ENCODE assay signal across 1 cellular context in genomic region chr1:43563779-43564616, GRCh38.
TF ChIP-seq lines count a peak whose summit lies in the region.

No MANE protein-coding gene starts in this region.

TF ChIP-seq in GM23338, 12 proteins besides CTCF, POLR2A, EP300 and RAD21 (continued from another document):
- TF ChIP-seq, protein P1, sequence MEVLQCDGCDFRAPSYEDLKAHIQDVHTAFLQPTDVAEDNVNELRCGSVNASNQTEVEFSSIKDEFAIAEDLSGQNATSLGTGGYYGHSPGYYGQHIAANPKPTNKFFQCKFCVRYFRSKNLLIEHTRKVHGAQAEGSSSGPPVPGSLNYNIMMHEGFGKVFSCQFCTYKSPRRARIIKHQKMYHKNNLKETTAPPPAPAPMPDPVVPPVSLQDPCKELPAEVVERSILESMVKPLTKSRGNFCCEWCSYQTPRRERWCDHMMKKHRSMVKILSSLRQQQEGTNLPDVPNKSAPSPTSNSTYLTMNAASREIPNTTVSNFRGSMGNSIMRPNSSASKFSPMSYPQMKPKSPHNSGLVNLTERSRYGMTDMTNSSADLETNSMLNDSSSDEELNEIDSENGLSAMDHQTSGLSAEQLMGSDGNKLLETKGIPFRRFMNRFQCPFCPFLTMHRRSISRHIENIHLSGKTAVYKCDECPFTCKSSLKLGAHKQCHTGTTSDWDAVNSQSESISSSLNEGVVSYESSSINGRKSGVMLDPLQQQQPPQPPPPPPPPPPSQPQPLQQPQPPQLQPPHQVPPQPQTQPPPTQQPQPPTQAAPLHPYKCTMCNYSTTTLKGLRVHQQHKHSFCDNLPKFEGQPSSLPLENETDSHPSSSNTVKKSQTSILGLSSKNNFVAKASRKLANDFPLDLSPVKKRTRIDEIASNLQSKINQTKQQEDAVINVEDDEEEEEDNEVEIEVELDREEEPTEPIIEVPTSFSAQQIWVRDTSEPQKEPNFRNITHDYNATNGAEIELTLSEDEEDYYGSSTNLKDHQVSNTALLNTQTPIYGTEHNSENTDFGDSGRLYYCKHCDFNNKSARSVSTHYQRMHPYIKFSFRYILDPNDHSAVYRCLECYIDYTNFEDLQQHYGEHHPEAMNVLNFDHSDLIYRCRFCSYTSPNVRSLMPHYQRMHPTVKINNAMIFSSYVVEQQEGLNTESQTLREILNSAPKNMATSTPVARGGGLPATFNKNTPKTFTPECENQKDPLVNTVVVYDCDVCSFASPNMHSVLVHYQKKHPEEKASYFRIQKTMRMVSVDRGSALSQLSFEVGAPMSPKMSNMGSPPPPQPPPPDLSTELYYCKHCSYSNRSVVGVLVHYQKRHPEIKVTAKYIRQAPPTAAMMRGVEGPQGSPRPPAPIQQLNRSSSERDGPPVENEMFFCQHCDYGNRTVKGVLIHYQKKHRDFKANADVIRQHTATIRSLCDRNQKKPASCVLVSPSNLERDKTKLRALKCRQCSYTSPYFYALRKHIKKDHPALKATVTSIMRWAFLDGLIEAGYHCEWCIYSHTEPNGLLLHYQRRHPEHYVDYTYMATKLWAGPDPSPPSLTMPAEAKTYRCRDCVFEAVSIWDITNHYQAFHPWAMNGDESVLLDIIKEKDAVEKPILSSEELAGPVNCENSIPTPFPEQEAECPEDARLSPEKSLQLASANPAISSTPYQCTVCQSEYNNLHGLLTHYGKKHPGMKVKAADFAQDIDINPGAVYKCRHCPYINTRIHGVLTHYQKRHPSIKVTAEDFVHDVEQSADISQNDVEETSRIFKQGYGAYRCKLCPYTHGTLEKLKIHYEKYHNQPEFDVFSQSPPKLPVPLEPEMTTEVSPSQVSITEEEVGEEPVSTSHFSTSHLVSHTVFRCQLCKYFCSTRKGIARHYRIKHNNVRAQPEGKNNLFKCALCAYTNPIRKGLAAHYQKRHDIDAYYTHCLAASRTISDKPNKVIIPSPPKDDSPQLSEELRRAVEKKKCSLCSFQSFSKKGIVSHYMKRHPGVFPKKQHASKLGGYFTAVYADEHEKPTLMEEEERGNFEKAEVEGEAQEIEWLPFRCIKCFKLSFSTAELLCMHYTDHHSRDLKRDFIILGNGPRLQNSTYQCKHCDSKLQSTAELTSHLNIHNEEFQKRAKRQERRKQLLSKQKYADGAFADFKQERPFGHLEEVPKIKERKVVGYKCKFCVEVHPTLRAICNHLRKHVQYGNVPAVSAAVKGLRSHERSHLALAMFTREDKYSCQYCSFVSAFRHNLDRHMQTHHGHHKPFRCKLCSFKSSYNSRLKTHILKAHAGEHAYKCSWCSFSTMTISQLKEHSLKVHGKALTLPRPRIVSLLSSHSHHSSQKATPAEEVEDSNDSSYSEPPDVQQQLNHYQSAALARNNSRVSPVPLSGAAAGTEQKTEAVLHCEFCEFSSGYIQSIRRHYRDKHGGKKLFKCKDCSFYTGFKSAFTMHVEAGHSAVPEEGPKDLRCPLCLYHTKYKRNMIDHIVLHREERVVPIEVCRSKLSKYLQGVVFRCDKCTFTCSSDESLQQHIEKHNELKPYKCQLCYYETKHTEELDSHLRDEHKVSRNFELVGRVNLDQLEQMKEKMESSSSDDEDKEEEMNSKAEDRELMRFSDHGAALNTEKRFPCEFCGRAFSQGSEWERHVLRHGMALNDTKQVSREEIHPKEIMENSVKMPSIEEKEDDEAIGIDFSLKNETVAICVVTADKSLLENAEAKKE (CRISPR knock-in tag; IDR thresholded peaks at IDR 0.05) = no peak
